Comparison of ENCODE assay signal across 8 cellular contexts in the genomic region with DNA sequence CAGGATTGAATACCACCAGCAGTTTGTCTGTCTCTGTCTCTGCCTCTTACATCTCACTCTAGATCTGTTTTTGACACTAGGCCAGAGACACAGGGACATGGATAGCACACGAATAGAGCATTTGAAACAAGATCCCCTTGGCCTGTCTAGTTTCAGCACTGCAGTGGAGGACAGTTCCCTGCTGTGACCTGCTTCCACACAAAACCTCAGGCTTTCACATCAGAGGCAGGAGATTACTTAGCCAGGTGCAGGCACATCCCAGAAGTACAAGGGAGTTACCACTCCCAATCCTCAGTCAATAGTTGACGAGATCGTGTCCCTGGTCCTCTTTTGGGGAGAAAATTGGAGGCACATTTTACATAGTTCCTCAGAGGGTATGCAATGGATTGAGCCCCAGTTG. TPM values are rescaled to one million over a fixed set of nuclear protein-coding genes. Genes with fewer than 3 reads are reported as not detected.
DNase-seq lines count a peak whose midpoint lies in the region; ATAC-seq and TF ChIP-seq lines count a peak whose summit lies in the region.

No MANE protein-coding gene starts in this region.

- no peak for TF ChIP-seq CTCF in HFF-Myc (IDR thresholded peaks at IDR 0.05; ENCODE audit: low read depth, low read length, missing control alignments)
- TF ChIP-seq CTCF in activated CD8-positive, alpha-beta T cell treated with anti-CD3 and anti-CD28 coated beads for 36 hours (IDR thresholded peaks at IDR 0.05), result no peak

- no peaks in the 10 kb centered on the region for H3K36me3 Mint-ChIP-seq in activated CD8-positive, alpha-beta T cell treated with anti-CD3 and anti-CD28 coated beads for 36 hours (ENCODE audit: low read depth)

- DNase-seq in ACHN (peak; percentile 33), HFF-Myc (ENCODE audit: extremely low read depth, low read depth) (peak; percentile 10), iris pigment epithelial cell (ENCODE audit: low read depth) (peak; percentile 53), H4 (ENCODE audit: low spot score) (no peak)
- DNase-seq in activated CD8-positive, alpha-beta T cell treated with anti-CD3 and anti-CD28 coated beads for 36 hours, result peak; percentile 47

- H3K4me1 Mint-ChIP-seq in activated CD8-positive, alpha-beta T cell treated with anti-CD3 and anti-CD28 coated beads for 36 hours (ENCODE audit: low read depth), result peaks cover 10% of the 10 kb centered on the region

- H3K9me3 Mint-ChIP-seq in activated CD8-positive, alpha-beta T cell treated with anti-CD3 and anti-CD28 coated beads for 36 hours, result no peaks in the 10 kb centered on the region

- no peak overlapping the region for H3K27ac Mint-ChIP-seq in activated CD8-positive, alpha-beta T cell treated with anti-CD3 and anti-CD28 coated beads for 36 hours

- CTCF ChIA-PET in activated CD8-positive, alpha-beta T cell treated with anti-CD3 and anti-CD28 coated beads for 36 hours (lab: Charles Lee), result no interaction called here

- in situ Hi-C loops in ACHN (cut with HindIII; ENCODE audit: low pct_ligation_motif_present, low pct_unique_long_range_greater_than_20kb, low sequenced_read_pairs), result no loop called here

- no peak overlapping the region for H3K4me3 ChIP-seq in HFF-Myc (replicated peaks; ENCODE audit: low read depth, low read length)

- ATAC-seq in activated CD8-positive, alpha-beta T cell treated with anti-CD3 and anti-CD28 coated beads for 36 hours, result peak; percentile 42
- ATAC-seq in GM21576 (IDR thresholded peaks at IDR 0.05; ENCODE audit: unreplicated experiment), result no peak
- no peak for ATAC-seq in HG03520 (IDR thresholded peaks at IDR 0.05; ENCODE audit: unreplicated experiment)
- no peak for ATAC-seq in GM19467 (IDR thresholded peaks at IDR 0.05; ENCODE audit: unreplicated experiment)

- no peak overlapping the region for H3K4me3 Mint-ChIP-seq in activated CD8-positive, alpha-beta T cell treated with anti-CD3 and anti-CD28 coated beads for 36 hours

- POLR2A ChIA-PET in activated CD8-positive, alpha-beta T cell treated with anti-CD3 and anti-CD28 coated beads for 36 hours (lab: Charles Lee), result interaction anchor here (1.0 kb wide), 1 partner anchor 26 kb away, joined by 3 read pairs; no protein-coding TSS in a partner anchor

- H3K27me3 Mint-ChIP-seq in activated CD8-positive, alpha-beta T cell treated with anti-CD3 and anti-CD28 coated beads for 36 hours, result peaks cover 14% of the 10 kb centered on the region

- intact Hi-C loops in activated CD8-positive, alpha-beta T cell treated with anti-CD3 and anti-CD28 coated beads for 36 hours (cut with micrococcal nuclease), result no loop called here

RNA-seq across cellular contexts. Expression of a gene that starts 34.0 kb away (rescaled TPM):
- total RNA-seq in activated CD8-positive, alpha-beta T cell treated with anti-CD3 and anti-CD28 coated beads for 36 hours, result not detected
- not detected in 2 replicates for total RNA-seq in H4 (2014; rRNA removed; shearing (Covaris generic))
